ENCODE assay signal across 7 cellular contexts in genomic region chr19:10812902-10813404, GRCh38. TPM values are rescaled to one million over a fixed set of nuclear protein-coding genes. Genes with fewer than 3 reads are reported as not detected.
DNase-seq lines count a peak whose midpoint lies in the region; ATAC-seq and TF ChIP-seq lines count a peak whose summit lies in the region.

No MANE protein-coding gene starts in this region.

- no peak for DNase-seq in HCT116 (ENCODE audit: low read depth, low spot score)
- peak; percentile 85 for DNase-seq in SKM-1 treated with dmso at 0.1 percent for 144 hours (lab: John Stamatoyannopoulos, UW; ENCODE audit: unreplicated experiment)
- peak; percentile 73 for DNase-seq in epithelial cell of esophagus (ENCODE audit: low read depth)
- no peak for DNase-seq in neuronal stem cell (ENCODE audit: low spot score)
- no peak for DNase-seq in RPMI8226
- no peak for DNase-seq in NCI-H1092 (lab: John Stamatoyannopoulos, UW)

- TF ChIP-seq CTCF in HCT116 (IDR thresholded peaks at IDR 0.05 in 2 of 3, conservative IDR thresholded peaks at IDR 0.05 in 1 of 3; ENCODE audit: borderline replicate concordance in 1 of 3, insufficient read depth in 1 of 3, low read depth in 2 of 3, low read length in 2 of 3): no peak
- no peak for TF ChIP-seq CTCF in epithelial cell of esophagus (IDR thresholded peaks at IDR 0.05; ENCODE audit: insufficient read depth, low read depth, low read length, missing control alignments)

- no peak overlapping the region for H2BK120ac ChIP-seq in neuronal stem cell (ENCODE audit: low read depth, low read length)

- POLR2A ChIA-PET in HCT116 (lab: Charles Lee): no interaction called here

- H3K23ac ChIP-seq in neuronal stem cell (ENCODE audit: low read depth, low read length, poor library complexity): no peak overlapping the region

- no peaks in the 10 kb centered on the region for H4K20me1 ChIP-seq in HCT116 (ENCODE audit: insufficient read depth)

- H3K4me1 ChIP-seq in HCT116 (ENCODE audit: control insufficient read depth in 1 of 2, insufficient read depth in 2 of 2, low read length in 2 of 2) (peaks cover 21 to 41% of the 10 kb centered on the region in 2 experiments), neuronal stem cell (ENCODE audit: control insufficient read depth in 2 of 2, insufficient read depth in 1 of 2, low read depth in 1 of 2, low read length in 2 of 2) (no peaks in the 10 kb centered on the region)

- H3K4me3 ChIP-seq in HCT116 (replicated peaks in 1 of 2; ENCODE audit: low read depth in 1 of 2, low read length in 2 of 2) (no peak overlapping the region), epithelial cell of esophagus (ENCODE audit: low read length) (no peak overlapping the region), neuronal stem cell (ENCODE audit: low read length in 2 of 2) (no peak overlapping the region)

- no peak overlapping the region for H2BK15ac ChIP-seq in neuronal stem cell (ENCODE audit: low read length)

- peaks cover 2% of the 10 kb centered on the region for H3K79me1 ChIP-seq in neuronal stem cell (ENCODE audit: low read depth, low read length)

- no peak for TF ChIP-seq POLR2A in HCT116 (IDR thresholded peaks at IDR 0.05; ENCODE audit: borderline replicate concordance, extremely low read depth, insufficient read depth, insufficient read length)

- H3K27me3 ChIP-seq in HCT116 (ENCODE audit: insufficient read depth, low read length): no peaks in the 10 kb centered on the region
- no peaks in the 10 kb centered on the region for H3K27me3 ChIP-seq in neuronal stem cell (ENCODE audit: control insufficient read depth in 3 of 3, insufficient read depth in 3 of 3, low read depth in 1 of 3, low read length in 3 of 3)

- no peak overlapping the region for H4K91ac ChIP-seq in neuronal stem cell (ENCODE audit: low read depth, low read length, poor library complexity)

- peak; percentile 61 for ATAC-seq in HCT116
- ATAC-seq in HG03139 (IDR thresholded peaks at IDR 0.05; ENCODE audit: unreplicated experiment): no peak

- H2AK5ac ChIP-seq in neuronal stem cell (ENCODE audit: low read depth, low read length): no peak overlapping the region

- H3K9me3 ChIP-seq in HCT116 (ENCODE audit: control insufficient read depth in 1 of 2, insufficient read depth in 1 of 2, low read depth in 1 of 2, low read length in 2 of 2): no peaks in the 10 kb centered on the region
- H3K9me3 ChIP-seq in neuronal stem cell (replicated peaks in 1 of 2; ENCODE audit: control insufficient read depth in 2 of 2, insufficient read depth in 1 of 2, low read depth in 1 of 2, low read length in 2 of 2): no peaks in the 10 kb centered on the region

- no CpG with 5 or more reads among the region's 9 CpGs for WGBS in neuronal stem cell (ENCODE audit: extremely low coverage in 2 of 2, insufficient read length in 2 of 2, insufficient replicate concordance in 1 of 2), 2 donors

- H3K4ac ChIP-seq in neuronal stem cell (ENCODE audit: low read length): no peak overlapping the region

- CTCF ChIA-PET in HCT116 (lab: Charles Lee): no interaction called here

- H2AFZ ChIP-seq in HCT116 (ENCODE audit: low read depth, low read length, poor library complexity, severe bottlenecking) (no peak overlapping the region), neuronal stem cell (ENCODE audit: low read length) (no peak overlapping the region)

- peak overlapping the region; percentile 42 for H3K9ac ChIP-seq in HCT116 (ENCODE audit: low read length)
- peak overlapping the region; percentile 9 for H3K9ac ChIP-seq in neuronal stem cell (ENCODE audit: low read depth, low read length, poor library complexity)

- H3K36me3 ChIP-seq in HCT116 (ENCODE audit: control insufficient read depth in 1 of 2, insufficient read depth in 2 of 2, low read length in 2 of 2) (peaks cover 1 to 7% of the 10 kb centered on the region in 2 experiments; a peak in 3 of 4 replicates), neuronal stem cell (replicated peaks in 1 of 2; ENCODE audit: control insufficient read depth in 2 of 2, insufficient read depth in 2 of 2, low read length in 2 of 2) (peaks cover 22 to 68% of the 10 kb centered on the region in 2 donors)

- intact Hi-C loops in HCT116 (cut with micrococcal nuclease): no loop called here

- H3K18ac ChIP-seq in neuronal stem cell (ENCODE audit: low read length): peak overlapping the region; percentile 8

- RAD21 ChIA-PET in HCT116 (lab: Charles Lee; ENCODE audit: low non-redundant PET in 1 of 2, low total read pairs in 2 of 2, uncharacterized antibody in 2 of 2, unreplicated experiment in 2 of 2): no interaction called here

- TF ChIP-seq RAD21 in HCT116 (IDR thresholded peaks at IDR 0.05; ENCODE audit: low read depth): no peak

- H3K79me2 ChIP-seq in HCT116 (ENCODE audit: insufficient read depth, low read length): no peaks in the 10 kb centered on the region

- H2BK12ac ChIP-seq in neuronal stem cell (ENCODE audit: low read length): peak overlapping the region; percentile 49

- no peak overlapping the region for H4K8ac ChIP-seq in neuronal stem cell (ENCODE audit: low read depth, low read length)

- H2BK5ac ChIP-seq in neuronal stem cell (ENCODE audit: low read length): peak overlapping the region; percentile 88

- H3K27ac ChIP-seq in HCT116 (ENCODE audit: low read depth, low read length) (peak overlapping the region; percentile 50), neuronal stem cell (replicated peaks; ENCODE audit: low read length) (no peak overlapping the region)

- peak overlapping the region; percentile 64 for H3K4me2 ChIP-seq in HCT116 (ENCODE audit: low read length)
- no peak overlapping the region for H3K4me2 ChIP-seq in neuronal stem cell (ENCODE audit: insufficient read depth, low read length, poor library complexity, severe bottlenecking)

- H3K9me2 ChIP-seq in HCT116 (ENCODE audit: insufficient read depth): no peaks in the 10 kb centered on the region

- BruUV-seq in HCT116 (replicated peaks; lab: Mats Ljungman, UMichigan): no TSS peak

- peak overlapping the region; percentile 63 for H3K14ac ChIP-seq in neuronal stem cell (ENCODE audit: low read length)

TF ChIP-seq in HCT116, 20 proteins besides CTCF, POLR2A, EP300 and RAD21 (continues in another document):
- TF ChIP-seq POLR2AphosphoS5 (IDR thresholded peaks at IDR 0.05; ENCODE audit: low read depth, low read length): no peak
- TF ChIP-seq SP1 (IDR thresholded peaks at IDR 0.05; ENCODE audit: low read depth): no peak
- TF ChIP-seq CBX3 (IDR thresholded peaks at IDR 0.05; ENCODE audit: low read depth): no peak
- no peak for TF ChIP-seq JUND (IDR thresholded peaks at IDR 0.05)
- TF ChIP-seq EGR1 (IDR thresholded peaks at IDR 0.05; ENCODE audit: low read depth): no peak
- TF ChIP-seq EZH2phosphoT487 (IDR thresholded peaks at IDR 0.05; ENCODE audit: borderline replicate concordance): no peak
- TF ChIP-seq EZH2 (IDR thresholded peaks at IDR 0.05): no peak
- no peak for TF ChIP-seq TCF7L2 (IDR thresholded peaks at IDR 0.05; ENCODE audit: borderline replicate concordance, extremely low read depth, insufficient read depth, insufficient read length)
- no peak for TF ChIP-seq SRF (IDR thresholded peaks at IDR 0.05; ENCODE audit: low read depth)
- no peak for TF ChIP-seq ZNF274 (IDR thresholded peaks at IDR 0.05; ENCODE audit: low read depth, low read length)
- no peak for TF ChIP-seq REST (IDR thresholded peaks at IDR 0.05; ENCODE audit: low read depth)

RNA-seq across cellular contexts. Expression of gene TMED1, which starts 23.1 kb away (rescaled TPM):
- total RNA-seq in HCT116 (2021; ENCODE audit: unreplicated experiment): 26.3 TPM
- polyA plus RNA-seq in HCT116 (2012): 43.7 and 46.8 TPM in 2 replicates
- 32.4 TPM for polyA plus RNA-seq in neuronal stem cell (2013, experiment 1 of 2)
- polyA plus RNA-seq in neuronal stem cell (2013, experiment 2 of 2): 32.9 TPM

RNA-seq across cellular contexts. Expression of gene C19orf38, which starts 35.3 kb away (rescaled TPM):
- total RNA-seq in HCT116 (2021; ENCODE audit: unreplicated experiment): 0.74 TPM
- polyA plus RNA-seq in HCT116 (2012): 0.17 and 0.42 TPM in 2 replicates
- polyA plus RNA-seq in neuronal stem cell (2013, experiment 1 of 2): 0.15 TPM
- 0.14 TPM for polyA plus RNA-seq in neuronal stem cell (2013, experiment 2 of 2)

RNA-seq across cellular contexts. Expression of gene CARM1, which starts 58.4 kb away (rescaled TPM):
- total RNA-seq in HCT116 (2021; ENCODE audit: unreplicated experiment): 103 TPM
- 92.2 and 98.1 TPM in 2 replicates for polyA plus RNA-seq in HCT116 (2012)
- 119 TPM for polyA plus RNA-seq in neuronal stem cell (2013, experiment 1 of 2)
- polyA plus RNA-seq in neuronal stem cell (2013, experiment 2 of 2): 114 TPM

Comparison
In these comparisons a context has a peak if more than half of its experiments do, and no peak if none do; other contexts are left out.
1. DNase-seq: peak in SKM-1 treated with dmso at 0.1 percent for 144 hours (single experiment) and epithelial cell of esophagus (single experiment); none in HCT116 (single experiment), neuronal stem cell (single experiment), RPMI8226 (single experiment) and NCI-H1092 (single experiment).